In genomic region chr20:2839732-2840137, GRCh38 we compare ENCODE assay signal across 1 cellular context.
TF ChIP-seq lines count a peak whose summit lies in the region.

No MANE protein-coding gene starts in this region.

TF ChIP-seq in HEK293, 187 proteins besides CTCF, POLR2A, EP300 and RAD21 (continued from another document):
- TF ChIP-seq ZSCAN4 (tag by site-specific recombination; IDR thresholded peaks at IDR 0.05): no peak
- no peak for TF ChIP-seq ZNF473 (tag by site-specific recombination; IDR thresholded peaks at IDR 0.05)
